ENCODE assay signal across 1 cellular context in the genomic region with DNA sequence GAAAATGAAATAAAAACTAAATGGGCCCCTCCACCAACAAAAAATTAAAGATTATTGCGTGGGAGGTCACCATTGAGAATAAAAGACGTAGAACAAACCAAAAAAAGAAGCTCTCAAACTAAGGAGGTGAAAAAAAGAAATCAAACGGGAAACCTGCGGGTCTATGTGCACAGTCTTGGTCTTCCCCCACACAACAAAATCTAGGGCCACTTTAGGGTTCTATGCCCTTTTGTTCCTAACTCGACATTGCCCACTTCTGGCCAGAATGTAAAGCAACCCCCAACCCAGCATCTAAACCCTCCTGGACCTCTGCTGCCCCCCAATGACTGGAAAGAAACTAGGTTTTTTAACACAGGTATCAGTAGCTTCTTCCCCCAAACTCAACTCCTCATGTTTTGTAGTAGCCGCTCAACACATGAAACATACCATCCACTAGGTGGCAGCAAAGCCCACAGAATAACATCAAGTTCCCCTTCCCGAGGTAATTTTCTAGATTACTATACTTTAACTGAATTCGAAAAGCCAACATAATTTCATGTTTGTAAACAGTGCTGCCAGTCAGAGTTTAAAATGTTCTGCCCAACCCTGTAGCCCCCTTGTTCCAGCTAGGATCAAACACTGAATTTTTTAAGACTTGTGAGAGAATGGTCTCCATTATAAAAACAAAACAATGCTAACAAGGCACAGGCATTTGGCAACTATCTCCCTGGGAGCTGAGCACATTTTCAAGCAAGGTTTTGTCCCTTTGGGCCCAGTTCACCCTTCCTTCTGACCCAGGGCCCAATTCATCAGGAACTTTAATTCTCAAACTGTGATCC.
A peak's percentile ranks its signal among the peaks of the same experiment; 100 is the strongest.
TF ChIP-seq lines count a peak whose summit lies in the region.

No MANE protein-coding gene starts in this region.

TF ChIP-seq in HepG2, 621 proteins besides CTCF, POLR2A, EP300 and RAD21 (continued from another document and continues in another):
- TF ChIP-seq, protein P1, sequence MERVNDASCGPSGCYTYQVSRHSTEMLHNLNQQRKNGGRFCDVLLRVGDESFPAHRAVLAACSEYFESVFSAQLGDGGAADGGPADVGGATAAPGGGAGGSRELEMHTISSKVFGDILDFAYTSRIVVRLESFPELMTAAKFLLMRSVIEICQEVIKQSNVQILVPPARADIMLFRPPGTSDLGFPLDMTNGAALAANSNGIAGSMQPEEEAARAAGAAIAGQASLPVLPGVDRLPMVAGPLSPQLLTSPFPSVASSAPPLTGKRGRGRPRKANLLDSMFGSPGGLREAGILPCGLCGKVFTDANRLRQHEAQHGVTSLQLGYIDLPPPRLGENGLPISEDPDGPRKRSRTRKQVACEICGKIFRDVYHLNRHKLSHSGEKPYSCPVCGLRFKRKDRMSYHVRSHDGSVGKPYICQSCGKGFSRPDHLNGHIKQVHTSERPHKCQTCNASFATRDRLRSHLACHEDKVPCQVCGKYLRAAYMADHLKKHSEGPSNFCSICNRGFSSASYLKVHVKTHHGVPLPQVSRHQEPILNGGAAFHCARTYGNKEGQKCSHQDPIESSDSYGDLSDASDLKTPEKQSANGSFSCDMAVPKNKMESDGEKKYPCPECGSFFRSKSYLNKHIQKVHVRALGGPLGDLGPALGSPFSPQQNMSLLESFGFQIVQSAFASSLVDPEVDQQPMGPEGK (CRISPR knock-in tag; IDR thresholded peaks at IDR 0.05), result 0 out of 2 replicates have a peak, but pooled peaks have one; percentile 24
- TF ChIP-seq RORA (CRISPR knock-in tag; IDR thresholded peaks at IDR 0.05) (peak; percentile 72; the same call in 1 of the 2 replicates), ELF1 (CRISPR knock-in tag; IDR thresholded peaks at IDR 0.05) (0 out of 2 replicates have a peak, but pooled peaks have one; percentile 35), ZNF232 (CRISPR knock-in tag; IDR thresholded peaks at IDR 0.05; ENCODE audit: borderline replicate concordance) (0 out of 2 replicates have a peak, but pooled peaks have one; percentile 18), MAF1 (CRISPR knock-in tag; IDR thresholded peaks at IDR 0.05; ENCODE audit: borderline replicate concordance) (peak; percentile 35; the same call in 1 of the 2 replicates), ZNF451 (CRISPR knock-in tag; IDR thresholded peaks at IDR 0.05) (0 out of 2 replicates have a peak, but pooled peaks have one; percentile 34), ZSCAN30 (CRISPR knock-in tag; IDR thresholded peaks at IDR 0.05) (0 out of 2 replicates have a peak, but pooled peaks have one; percentile 34), IRF2 (CRISPR knock-in tag; IDR thresholded peaks at IDR 0.05) (0 out of 2 replicates have a peak, but pooled peaks have one; percentile 20), FOSL2 (CRISPR knock-in tag; IDR thresholded peaks at IDR 0.05) (peak; percentile 42; the same call in 1 of the 2 replicates), ASH2L (IDR thresholded peaks at IDR 0.05; ENCODE audit: insufficient read length, low read depth, low read length) (peak; percentile 58), ZNF75D (CRISPR knock-in tag; IDR thresholded peaks at IDR 0.05; ENCODE audit: borderline replicate concordance) (no peak), ZEB1 (IDR thresholded peaks at IDR 0.05; ENCODE audit: insufficient replicate concordance, low read depth) (peak; percentile 98), ZNF607 (CRISPR knock-in tag; IDR thresholded peaks at IDR 0.05; ENCODE audit: borderline replicate concordance) (0 out of 2 replicates have a peak, but pooled peaks have one; percentile 28), ZBTB7B (CRISPR knock-in tag; IDR thresholded peaks at IDR 0.05) (peak; percentile 34; the same call in 1 of the 2 replicates), MIXL1 (CRISPR knock-in tag; IDR thresholded peaks at IDR 0.05) (peak; percentile 81; the same call in 1 of the 2 replicates), SMYD3 (CRISPR knock-in tag; IDR thresholded peaks at IDR 0.05) (0 out of 2 replicates have a peak, but pooled peaks have one; percentile 80), ZNF101 (CRISPR knock-in tag; IDR thresholded peaks at IDR 0.05; ENCODE audit: borderline replicate concordance, low read depth) (no peak), HDAC2 (CRISPR knock-in tag; IDR thresholded peaks at IDR 0.05) (0 out of 2 replicates have a peak, but pooled peaks have one; percentile 28), STAG1 (CRISPR knock-in tag; IDR thresholded peaks at IDR 0.05) (peak; percentile 94), ZIK1 (CRISPR knock-in tag; IDR thresholded peaks at IDR 0.05; ENCODE audit: borderline replicate concordance, low read depth) (0 out of 2 replicates have a peak, but pooled peaks have one; percentile 28), BORCS8-MEF2B (CRISPR knock-in tag; IDR thresholded peaks at IDR 0.05) (no peak), NFYC (CRISPR knock-in tag; IDR thresholded peaks at IDR 0.05) (peak; percentile 11; the same call in 1 of the 2 replicates), IKZF4 (CRISPR knock-in tag; IDR thresholded peaks at IDR 0.05; ENCODE audit: borderline replicate concordance, low read depth, not compliant biosample characterization) (peak; percentile 72), NONO (IDR thresholded peaks at IDR 0.05) (no peak), NONO (CRISPR knock-in tag; conservative IDR thresholded peaks at IDR 0.05) (peak; percentile 41; the same call in 1 of the 2 replicates), SAP130 (CRISPR knock-in tag; IDR thresholded peaks at IDR 0.05; ENCODE audit: low read depth) (peak; percentile 49), NAIF1 (CRISPR knock-in tag; IDR thresholded peaks at IDR 0.05; ENCODE audit: borderline replicate concordance) (0 out of 2 replicates have a peak, but pooled peaks have one; percentile 27), ATF7 (IDR thresholded peaks at IDR 0.05) (no peak), ATF7 (CRISPR knock-in tag; IDR thresholded peaks at IDR 0.05) (no peak), ARID2 (CRISPR knock-in tag; IDR thresholded peaks at IDR 0.05; ENCODE audit: borderline replicate concordance) (peak; percentile 70; the same call in 1 of the 2 replicates), ZNF24 (IDR thresholded peaks at IDR 0.05) (0 out of 2 replicates have a peak, but pooled peaks have one; percentile 31), ZNF567 (CRISPR knock-in tag; IDR thresholded peaks at IDR 0.05; ENCODE audit: borderline replicate concordance) (no peak), MED8 (CRISPR knock-in tag; IDR thresholded peaks at IDR 0.05; ENCODE audit: insufficient replicate concordance) (peak; percentile 42)
- TF ChIP-seq, protein P2, sequence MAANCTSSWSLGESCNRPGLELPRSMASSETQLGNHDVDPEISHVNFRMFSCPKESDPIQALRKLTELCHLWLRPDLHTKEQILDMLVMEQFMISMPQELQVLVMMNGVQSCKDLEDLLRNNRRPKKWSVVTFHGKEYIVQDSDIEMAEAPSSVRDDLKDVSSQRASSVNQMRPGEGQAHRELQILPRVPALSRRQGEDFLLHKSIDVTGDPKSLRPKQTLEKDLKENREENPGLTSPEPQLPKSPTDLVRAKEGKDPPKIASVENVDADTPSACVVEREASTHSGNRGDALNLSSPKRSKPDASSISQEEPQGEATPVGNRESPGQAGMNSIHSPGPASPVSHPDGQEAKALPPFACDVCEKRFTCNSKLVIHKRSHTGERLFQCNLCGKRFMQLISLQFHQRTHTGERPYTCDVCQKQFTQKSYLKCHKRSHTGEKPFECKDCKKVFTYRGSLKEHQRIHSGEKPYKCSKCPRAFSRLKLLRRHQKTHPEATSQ (CRISPR knock-in tag; IDR thresholded peaks at IDR 0.05; ENCODE audit: borderline replicate concordance), result 0 out of 2 replicates have a peak, but pooled peaks have one; percentile 59
- TF ChIP-seq, protein P3, sequence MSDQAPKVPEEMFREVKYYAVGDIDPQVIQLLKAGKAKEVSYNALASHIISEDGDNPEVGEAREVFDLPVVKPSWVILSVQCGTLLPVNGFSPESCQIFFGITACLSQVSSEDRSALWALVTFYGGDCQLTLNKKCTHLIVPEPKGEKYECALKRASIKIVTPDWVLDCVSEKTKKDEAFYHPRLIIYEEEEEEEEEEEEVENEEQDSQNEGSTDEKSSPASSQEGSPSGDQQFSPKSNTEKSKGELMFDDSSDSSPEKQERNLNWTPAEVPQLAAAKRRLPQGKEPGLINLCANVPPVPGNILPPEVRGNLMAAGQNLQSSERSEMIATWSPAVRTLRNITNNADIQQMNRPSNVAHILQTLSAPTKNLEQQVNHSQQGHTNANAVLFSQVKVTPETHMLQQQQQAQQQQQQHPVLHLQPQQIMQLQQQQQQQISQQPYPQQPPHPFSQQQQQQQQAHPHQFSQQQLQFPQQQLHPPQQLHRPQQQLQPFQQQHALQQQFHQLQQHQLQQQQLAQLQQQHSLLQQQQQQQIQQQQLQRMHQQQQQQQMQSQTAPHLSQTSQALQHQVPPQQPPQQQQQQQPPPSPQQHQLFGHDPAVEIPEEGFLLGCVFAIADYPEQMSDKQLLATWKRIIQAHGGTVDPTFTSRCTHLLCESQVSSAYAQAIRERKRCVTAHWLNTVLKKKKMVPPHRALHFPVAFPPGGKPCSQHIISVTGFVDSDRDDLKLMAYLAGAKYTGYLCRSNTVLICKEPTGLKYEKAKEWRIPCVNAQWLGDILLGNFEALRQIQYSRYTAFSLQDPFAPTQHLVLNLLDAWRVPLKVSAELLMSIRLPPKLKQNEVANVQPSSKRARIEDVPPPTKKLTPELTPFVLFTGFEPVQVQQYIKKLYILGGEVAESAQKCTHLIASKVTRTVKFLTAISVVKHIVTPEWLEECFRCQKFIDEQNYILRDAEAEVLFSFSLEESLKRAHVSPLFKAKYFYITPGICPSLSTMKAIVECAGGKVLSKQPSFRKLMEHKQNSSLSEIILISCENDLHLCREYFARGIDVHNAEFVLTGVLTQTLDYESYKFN (CRISPR knock-in tag; conservative IDR thresholded peaks at IDR 0.05), result 0 out of 2 replicates have a peak, but pooled peaks have one; percentile 9
- TF ChIP-seq, protein P4, sequence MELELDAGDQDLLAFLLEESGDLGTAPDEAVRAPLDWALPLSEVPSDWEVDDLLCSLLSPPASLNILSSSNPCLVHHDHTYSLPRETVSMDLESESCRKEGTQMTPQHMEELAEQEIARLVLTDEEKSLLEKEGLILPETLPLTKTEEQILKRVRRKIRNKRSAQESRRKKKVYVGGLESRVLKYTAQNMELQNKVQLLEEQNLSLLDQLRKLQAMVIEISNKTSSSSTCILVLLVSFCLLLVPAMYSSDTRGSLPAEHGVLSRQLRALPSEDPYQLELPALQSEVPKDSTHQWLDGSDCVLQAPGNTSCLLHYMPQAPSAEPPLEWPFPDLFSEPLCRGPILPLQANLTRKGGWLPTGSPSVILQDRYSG (CRISPR knock-in tag; IDR thresholded peaks at IDR 0.05), result peak; percentile 59; the same call in 1 of the 2 replicates
- TF ChIP-seq, protein P5, sequence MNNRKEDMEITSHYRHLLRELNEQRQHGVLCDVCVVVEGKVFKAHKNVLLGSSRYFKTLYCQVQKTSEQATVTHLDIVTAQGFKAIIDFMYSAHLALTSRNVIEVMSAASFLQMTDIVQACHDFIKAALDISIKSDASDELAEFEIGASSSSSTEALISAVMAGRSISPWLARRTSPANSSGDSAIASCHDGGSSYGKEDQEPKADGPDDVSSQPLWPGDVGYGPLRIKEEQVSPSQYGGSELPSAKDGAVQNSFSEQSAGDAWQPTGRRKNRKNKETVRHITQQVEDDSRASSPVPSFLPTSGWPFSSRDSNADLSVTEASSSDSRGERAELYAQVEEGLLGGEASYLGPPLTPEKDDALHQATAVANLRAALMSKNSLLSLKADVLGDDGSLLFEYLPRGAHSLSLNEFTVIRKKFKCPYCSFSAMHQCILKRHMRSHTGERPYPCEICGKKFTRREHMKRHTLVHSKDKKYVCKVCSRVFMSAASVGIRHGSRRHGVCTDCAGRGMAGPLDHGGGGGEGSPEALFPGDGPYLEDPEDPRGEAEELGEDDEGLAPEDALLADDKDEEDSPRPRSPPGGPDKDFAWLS (CRISPR knock-in tag; IDR thresholded peaks at IDR 0.05; ENCODE audit: borderline replicate concordance), result no peak
- TF ChIP-seq, protein P6, sequence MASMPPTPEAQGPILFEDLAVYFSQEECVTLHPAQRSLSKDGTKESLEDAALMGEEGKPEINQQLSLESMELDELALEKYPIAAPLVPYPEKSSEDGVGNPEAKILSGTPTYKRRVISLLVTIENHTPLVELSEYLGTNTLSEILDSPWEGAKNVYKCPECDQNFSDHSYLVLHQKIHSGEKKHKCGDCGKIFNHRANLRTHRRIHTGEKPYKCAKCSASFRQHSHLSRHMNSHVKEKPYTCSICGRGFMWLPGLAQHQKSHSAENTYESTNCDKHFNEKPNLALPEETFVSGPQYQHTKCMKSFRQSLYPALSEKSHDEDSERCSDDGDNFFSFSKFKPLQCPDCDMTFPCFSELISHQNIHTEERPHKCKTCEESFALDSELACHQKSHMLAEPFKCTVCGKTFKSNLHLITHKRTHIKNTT (CRISPR knock-in tag; IDR thresholded peaks at IDR 0.05), result 0 out of 2 replicates have a peak, but pooled peaks have one; percentile 14
- TF ChIP-seq, protein P7, sequence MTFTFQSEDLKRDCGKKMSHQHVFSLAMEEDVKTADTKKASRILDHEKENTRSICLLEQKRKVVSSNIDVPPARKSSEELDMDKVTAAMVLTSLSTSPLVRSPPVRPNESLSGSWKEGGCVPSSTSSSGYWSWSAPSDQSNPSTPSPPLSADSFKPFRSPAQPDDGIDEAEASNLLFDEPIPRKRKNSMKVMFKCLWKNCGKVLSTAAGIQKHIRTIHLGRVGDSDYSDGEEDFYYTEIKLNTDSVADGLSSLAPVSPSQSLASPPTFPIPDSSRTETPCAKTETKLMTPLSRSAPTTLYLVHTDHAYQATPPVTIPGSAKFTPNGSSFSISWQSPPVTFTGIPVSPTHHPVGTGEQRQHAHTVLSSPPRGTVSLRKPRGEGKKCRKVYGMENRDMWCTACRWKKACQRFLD (CRISPR knock-in tag; IDR thresholded peaks at IDR 0.05; ENCODE audit: borderline replicate concordance), result 0 out of 2 replicates have a peak, but pooled peaks have one; percentile 66
- TF ChIP-seq, protein P8, sequence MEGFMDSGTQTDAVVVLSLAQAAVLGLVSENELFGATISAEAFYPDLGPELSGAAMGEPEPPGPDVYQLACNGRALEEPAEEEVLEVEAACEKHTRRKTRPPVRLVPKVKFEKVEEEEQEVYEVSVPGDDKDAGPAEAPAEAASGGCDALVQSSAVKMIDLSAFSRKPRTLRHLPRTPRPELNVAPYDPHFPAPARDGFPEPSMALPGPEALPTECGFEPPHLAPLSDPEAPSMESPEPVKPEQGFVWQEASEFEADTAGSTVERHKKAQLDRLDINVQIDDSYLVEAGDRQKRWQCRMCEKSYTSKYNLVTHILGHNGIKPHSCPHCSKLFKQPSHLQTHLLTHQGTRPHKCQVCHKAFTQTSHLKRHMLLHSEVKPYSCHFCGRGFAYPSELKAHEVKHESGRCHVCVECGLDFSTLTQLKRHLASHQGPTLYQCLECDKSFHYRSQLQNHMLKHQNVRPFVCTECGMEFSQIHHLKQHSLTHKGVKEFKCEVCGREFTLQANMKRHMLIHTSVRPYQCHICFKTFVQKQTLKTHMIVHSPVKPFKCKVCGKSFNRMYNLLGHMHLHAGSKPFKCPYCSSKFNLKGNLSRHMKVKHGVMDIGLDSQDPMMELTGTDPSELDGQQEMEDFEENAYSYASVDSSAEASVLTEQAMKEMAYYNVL (CRISPR knock-in tag; IDR thresholded peaks at IDR 0.05; ENCODE audit: borderline replicate concordance), result peak; percentile 11; the same call in 1 of the 2 replicates
- TF ChIP-seq, protein P9, sequence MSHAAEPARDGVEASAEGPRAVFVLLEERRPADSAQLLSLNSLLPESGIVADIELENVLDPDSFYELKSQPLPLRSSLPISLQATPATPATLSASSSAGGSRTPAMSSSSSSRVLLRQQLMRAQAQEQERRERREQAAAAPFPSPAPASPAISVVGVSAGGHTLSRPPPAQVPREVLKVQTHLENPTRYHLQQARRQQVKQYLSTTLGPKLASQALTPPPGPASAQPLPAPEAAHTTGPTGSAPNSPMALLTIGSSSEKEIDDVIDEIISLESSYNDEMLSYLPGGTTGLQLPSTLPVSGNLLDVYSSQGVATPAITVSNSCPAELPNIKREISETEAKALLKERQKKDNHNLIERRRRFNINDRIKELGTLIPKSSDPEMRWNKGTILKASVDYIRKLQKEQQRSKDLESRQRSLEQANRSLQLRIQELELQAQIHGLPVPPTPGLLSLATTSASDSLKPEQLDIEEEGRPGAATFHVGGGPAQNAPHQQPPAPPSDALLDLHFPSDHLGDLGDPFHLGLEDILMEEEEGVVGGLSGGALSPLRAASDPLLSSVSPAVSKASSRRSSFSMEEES (CRISPR knock-in tag; IDR thresholded peaks at IDR 0.05), result no peak
